Comparison of ENCODE assay signal across 1 cellular context in the genomic region with DNA sequence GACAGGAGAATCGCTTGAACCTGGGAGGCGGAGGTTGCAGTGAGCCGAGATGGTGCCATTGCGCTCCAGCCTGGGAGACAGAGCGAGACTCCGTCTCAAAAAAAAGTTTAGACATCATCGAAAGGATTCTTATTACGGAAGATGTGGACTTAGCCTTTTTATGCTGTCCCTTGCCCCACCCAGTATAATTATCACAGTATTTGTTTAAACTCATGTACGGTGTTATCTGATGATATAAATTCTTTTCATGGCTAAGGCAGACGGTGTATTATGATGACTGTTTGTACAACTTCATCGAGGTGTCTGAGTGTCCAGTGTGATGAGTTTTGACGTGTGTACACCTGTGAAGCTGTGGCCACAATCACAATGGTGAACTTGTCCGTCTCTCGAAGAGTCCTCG.
TF ChIP-seq lines count a peak whose summit lies in the region.

No MANE protein-coding gene starts in this region.

TF ChIP-seq in H1, 55 proteins besides CTCF, POLR2A, EP300 and RAD21:
- TF ChIP-seq, protein P1, sequence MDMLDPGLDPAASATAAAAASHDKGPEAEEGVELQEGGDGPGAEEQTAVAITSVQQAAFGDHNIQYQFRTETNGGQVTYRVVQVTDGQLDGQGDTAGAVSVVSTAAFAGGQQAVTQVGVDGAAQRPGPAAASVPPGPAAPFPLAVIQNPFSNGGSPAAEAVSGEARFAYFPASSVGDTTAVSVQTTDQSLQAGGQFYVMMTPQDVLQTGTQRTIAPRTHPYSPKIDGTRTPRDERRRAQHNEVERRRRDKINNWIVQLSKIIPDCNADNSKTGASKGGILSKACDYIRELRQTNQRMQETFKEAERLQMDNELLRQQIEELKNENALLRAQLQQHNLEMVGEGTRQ (IDR thresholded peaks at IDR 0.05; ENCODE audit: low read length), result no peak
TF ChIP-seq in H1: peak in this region for 0.
